In the genomic region with DNA sequence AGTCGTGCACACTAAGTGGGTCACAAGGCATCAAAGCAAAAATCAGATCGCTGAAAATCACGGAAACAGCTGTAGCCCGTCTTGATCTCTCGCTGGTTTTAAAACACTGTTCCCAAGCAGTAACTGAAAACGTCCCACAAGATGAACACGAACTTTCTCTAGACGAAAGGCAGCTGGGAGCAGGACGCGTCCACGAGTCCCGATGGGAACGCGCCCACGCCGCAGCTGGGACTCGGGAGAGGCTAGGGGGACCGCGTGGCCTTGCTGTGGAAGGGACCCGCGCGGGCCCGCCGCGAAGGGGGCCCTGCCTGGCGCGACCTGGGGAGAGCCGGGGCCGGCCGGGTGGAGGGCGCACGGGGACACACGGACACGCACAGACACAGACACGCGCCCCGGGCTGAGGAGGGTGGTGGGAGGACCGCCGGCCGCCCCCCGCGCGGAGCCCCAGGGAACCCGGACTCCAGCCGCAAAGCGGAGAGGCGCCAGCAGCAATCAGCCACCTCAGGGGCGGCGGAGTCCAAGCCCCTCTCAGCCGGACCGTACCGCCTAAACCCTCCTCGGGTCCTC, we compare ENCODE assay signal across 8 cellular contexts. TPM values are rescaled to one million over a fixed set of nuclear protein-coding genes. Genes with fewer than 3 reads are reported as not detected.
DNase-seq lines count a peak whose midpoint lies in the region; ATAC-seq, FAIRE-seq and TF ChIP-seq lines count a peak whose summit lies in the region.

No MANE protein-coding gene starts in this region.

- H3K9me3 ChIP-seq in kidney (ENCODE audit: control insufficient read depth in 1 of 2, low read length in 2 of 2) = no peaks in the 10 kb centered on the region

- H3K4me3 ChIP-seq in kidney (ENCODE audit: low read length in 2 of 2) = peak overlapping the region; percentile 90 to 96

- no peaks in the 10 kb centered on the region for H3K27me3 Mint-ChIP-seq in stimulated activated naive CD8-positive, alpha-beta T cell treated with anti-CD3 and anti-CD28 coated beads, Interleukin-15, amount 100 ng/mL, for 72 hours

- peak overlapping the region; percentile 73 to 79 for H3K27ac ChIP-seq in kidney (ENCODE audit: low read depth in 2 of 2, low read length in 2 of 2)

- no peaks in the 10 kb centered on the region for H3K36me3 ChIP-seq in kidney (ENCODE audit: control insufficient read depth in 1 of 2, insufficient read depth in 2 of 2, low read length in 2 of 2)

- intact Hi-C loops in kidney (cut with DNase I) = no loop called here

- peaks cover 33% of the 10 kb centered on the region for H3K4me1 Mint-ChIP-seq in stimulated activated naive CD8-positive, alpha-beta T cell treated with anti-CD3 and anti-CD28 coated beads, Interleukin-15, amount 100 ng/mL, for 72 hours

- DNase-seq in ACHN = peak; percentile 66
- DNase-seq in GM12892 (ENCODE audit: insufficient read length) = no peak
- DNase-seq in RPMI8226 = peak; percentile 52
- DNase-seq in T47D (ENCODE audit: low read depth in 1 of 2, low spot score in 1 of 2) = peak; percentile 1 to 19
- peak; percentile 88 for DNase-seq in kidney
- DNase-seq in stimulated activated naive CD8-positive, alpha-beta T cell treated with anti-CD3 and anti-CD28 coated beads, Interleukin-15, amount 100 ng/mL, for 72 hours = peak; percentile 49 to 61
- DNase-seq in AML-193 (lab: John Stamatoyannopoulos, UW) = no peak

- TF ChIP-seq POLR2A in GM12892 (IDR thresholded peaks at IDR 0.05; ENCODE audit: low read depth, low read length) = no peak

- no peak for TF ChIP-seq CTCF in kidney (IDR thresholded peaks at IDR 0.05; ENCODE audit: borderline replicate concordance, extremely low read depth, insufficient read depth)

- peaks cover 0 to 3% of the 10 kb centered on the region in 2 donors for H3K4me1 ChIP-seq in kidney (ENCODE audit: control insufficient read depth in 1 of 2, insufficient read depth in 1 of 2, low read depth in 1 of 2, low read length in 2 of 2)

- ATAC-seq in HG02981 (IDR thresholded peaks at IDR 0.05; ENCODE audit: unreplicated experiment) = peak; percentile 4
- ATAC-seq in stimulated activated naive CD8-positive, alpha-beta T cell treated with anti-CD3 and anti-CD28 coated beads, Interleukin-15, amount 100 ng/mL, for 72 hours = peak; percentile 29

- peak overlapping the region; percentile 57 to 85 for H3K9ac ChIP-seq in kidney (ENCODE audit: low read length in 2 of 2)

- H3K9me3 Mint-ChIP-seq in stimulated activated naive CD8-positive, alpha-beta T cell treated with anti-CD3 and anti-CD28 coated beads, Interleukin-15, amount 100 ng/mL, for 72 hours = no peaks in the 10 kb centered on the region

- H3K4me3 Mint-ChIP-seq in stimulated activated naive CD8-positive, alpha-beta T cell treated with anti-CD3 and anti-CD28 coated beads, Interleukin-15, amount 100 ng/mL, for 72 hours = peak overlapping the region; percentile 93 to 99

- H3K27ac Mint-ChIP-seq in stimulated activated naive CD8-positive, alpha-beta T cell treated with anti-CD3 and anti-CD28 coated beads, Interleukin-15, amount 100 ng/mL, for 72 hours = peak overlapping the region; percentile 95 to 99

- in situ Hi-C loops in ACHN (cut with HindIII; ENCODE audit: low pct_ligation_motif_present, low pct_unique_long_range_greater_than_20kb, low sequenced_read_pairs) (no loop called here), T47D (cut with HindIII; ENCODE audit: low pct_unique_long_range_greater_than_20kb, low sequenced_read_pairs) (no loop called here)

- FAIRE-seq in GM12892 (lab: Jason Lieb, UNC) (peak; percentile 60), kidney (lab: Jason Lieb, UNC) (no peak)

RNA-seq across cellular contexts. Expression of gene STK17B, which starts 0.6 kb away (rescaled TPM):
- polyA plus RNA-seq in GM12892 (2012; ENCODE audit: missing spikeins) = 43.1 TPM
- total RNA-seq in kidney = 41.0 TPM
- 3.4 TPM for polyA plus RNA-seq in kidney (ENCODE audit: insufficient read depth, low read depth, low replicate concordance)

Comparison
In these comparisons a context has a peak if more than half of its experiments do, and no peak if none do; other contexts are left out.
1. DNase-seq: peak in ACHN (single experiment), RPMI8226 (single experiment), T47D (2 of 2), kidney (single experiment) and stimulated activated naive CD8-positive, alpha-beta T cell treated with anti-CD3 and anti-CD28 coated beads, Interleukin-15, amount 100 ng/mL, for 72 hours (2 of 2); none in GM12892 (single experiment) and AML-193 (0 of 2).